Comparison of ENCODE assay signal across 21 cellular contexts in the genomic region with DNA sequence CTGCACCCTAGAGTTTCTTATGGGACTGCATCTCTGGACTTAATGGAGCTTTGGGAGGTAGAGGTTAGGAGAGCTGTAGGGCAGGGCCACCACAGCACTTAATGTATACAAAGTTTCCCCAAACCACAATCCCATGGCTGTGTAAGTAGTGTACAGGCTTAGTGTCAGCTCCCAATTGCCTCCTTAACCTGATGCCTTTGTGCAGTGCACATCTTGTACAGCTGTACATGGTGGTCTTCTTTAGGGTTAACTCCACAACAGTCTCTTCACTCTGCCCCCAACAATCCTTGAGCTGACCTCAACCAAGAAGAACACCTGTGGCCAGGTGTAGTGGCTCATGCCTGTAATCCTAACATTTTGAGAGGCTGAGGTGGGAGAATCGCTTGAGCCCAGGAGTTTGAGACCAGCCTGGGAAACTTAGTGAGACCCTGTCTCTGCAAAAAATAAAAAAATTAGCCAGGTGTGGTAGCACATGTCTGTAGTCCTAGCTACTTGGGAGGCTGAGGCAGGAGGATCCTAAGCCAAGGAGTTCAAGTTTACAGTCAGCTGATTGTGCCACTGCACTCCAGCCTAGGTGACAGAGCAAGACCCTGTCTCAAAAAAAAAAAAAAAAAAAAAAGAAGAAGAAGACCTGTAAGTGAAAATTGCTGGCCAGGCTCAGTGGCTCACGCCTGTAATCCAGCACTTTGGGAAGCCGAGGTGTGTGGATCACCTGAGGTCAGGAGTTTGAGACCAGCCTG. TPM values are rescaled to one million over a fixed set of nuclear protein-coding genes. Genes with fewer than 3 reads are reported as not detected.
A peak's percentile ranks its signal among the peaks of the same experiment; 100 is the strongest.
DNase-seq lines count a peak whose midpoint lies in the region; ATAC-seq and TF ChIP-seq lines count a peak whose summit lies in the region.
"Had no signal": no experiment of that assay in that cellular context is flagged by ENCODE, and none has a peak within 500 bp of the region (broad histone marks: within the 10 kb centered on the region; RNA-seq: fewer than 3 reads in every experiment).

No MANE protein-coding gene starts in this region.

- DNase-seq in HT1080 (ENCODE audit: low read depth) (peak; percentile 70), RWPE1 (ENCODE audit: low spot score) (no peak), foreskin keratinocyte (peak; percentile 72 to 94), tibial nerve (ENCODE audit: low spot score in 2 of 2) (no peak), hepatic stellate cell (ENCODE audit: low spot score) (no peak)
- DNase-seq: activated CD4-positive, alpha-beta T cell treated with anti-CD3 and anti-CD28 coated beads, Interleukin-2, amount 50 U/mL, for 1 hour; activated CD8-positive, alpha-beta memory T cell treated with anti-CD3 and anti-CD28 coated beads, Interleukin-2, amount 50 U/mL, for 4 hours; activated effector memory CD4-positive, alpha-beta T cell treated with Interleukin-2 at 50 U/mL for 16 hours; DND-41; HFFc6; left cardiac atrium; natural killer cell; NCI-H1694; NCI-H82; stimulated activated CD4-positive, alpha-beta T cell treated with anti-CD3 and anti-CD28 coated beads, Interleukin-2, amount 100 ng/mL, for 48 hours; T-helper 2 cell; WERI-Rb-1 had no signal

- no peaks in the 10 kb centered on the region for H3K9me3 ChIP-seq in tibial nerve

- 93 to 100% methylated on average over 3 of the region's 3 CpGs for WGBS in tibial nerve, 2 donors

- CTCF ChIA-PET in RWPE1 (lab: Yijun Ruan, JAX), result interaction anchor here (0.7 to 3.4 kb wide), 4 partner anchors 11 to 31 kb away, joined by 3 to 16 read pairs (median 4); no protein-coding TSS in a partner anchor

- H3K27ac ChIP-seq in RWPE1 (peak overlapping the region; percentile 96), foreskin keratinocyte (peak overlapping the region; percentile 96), tibial nerve (peak overlapping the region in 3 of 4 donors; percentile 27 to 49 (median 34))
- H3K27ac ChIP-seq: cardiac muscle cell, WERI-Rb-1 had no signal

- POLR2A ChIA-PET in RWPE1 (lab: Yijun Ruan, JAX; ENCODE audit: low non-redundant PET), result interaction anchor here (1.0 to 1.5 kb wide), 2 partner anchors 30 to 31 kb away, joined by 3 to 10 read pairs; no protein-coding TSS in a partner anchor

- no peak overlapping the region for H3K4me3 ChIP-seq in tibial nerve
- H3K4me3 ChIP-seq: cardiac muscle cell had no signal

- TF ChIP-seq CTCF in RWPE1 (conservative IDR thresholded peaks at IDR 0.05; ENCODE audit: low read depth), result no peak
- TF ChIP-seq CTCF in foreskin keratinocyte (conservative IDR thresholded peaks at IDR 0.05), result peak; percentile 38
- TF ChIP-seq CTCF in tibial nerve (IDR thresholded peaks at IDR 0.05), result no peak

- TF ChIP-seq EP300 in tibial nerve (IDR thresholded peaks at IDR 0.05), result no peak

- H3K4me1 ChIP-seq in foreskin keratinocyte, result peaks cover 10% of the 10 kb centered on the region
- peaks cover 0 to 28% (median 7%) of the 10 kb centered on the region in 4 donors for H3K4me1 ChIP-seq in tibial nerve

- H3K36me3 ChIP-seq in tibial nerve, result no peaks in the 10 kb centered on the region
- H3K36me3 ChIP-seq: cardiac muscle cell, WERI-Rb-1 had no signal

- TF ChIP-seq POLR2A in tibial nerve (IDR thresholded peaks at IDR 0.05), result no peak

- ATAC-seq in foreskin keratinocyte (peak; percentile 29), GM21576 (IDR thresholded peaks at IDR 0.05; ENCODE audit: unreplicated experiment) (no peak), GM21825 (IDR thresholded peaks at IDR 0.05; ENCODE audit: unreplicated experiment) (no peak)

- no peaks in the 10 kb centered on the region for H3K27me3 ChIP-seq in foreskin keratinocyte
- H3K27me3 ChIP-seq in tibial nerve, result no peaks in the 10 kb centered on the region
- H3K27me3 ChIP-seq: cardiac muscle cell had no signal

RNA-seq across cellular contexts. Expression of a gene that starts 6.8 kb away (rescaled TPM):
- total RNA-seq in HT1080 (2014; rRNA removed; shearing (Covaris generic)), result 504 and 552 TPM in 2 replicates
- 1,046 and 1,097 TPM in 2 replicates for polyA plus RNA-seq in HT1080 (2015; cell fraction: cytosol; rRNA removed)
- polyA plus RNA-seq in HT1080 (2015; cell fraction: nucleus; rRNA removed), result 1,577 and 1,656 TPM in 2 replicates
- 630 and 1,498 TPM in 2 replicates for total RNA-seq in foreskin keratinocyte
- polyA plus RNA-seq in foreskin keratinocyte, result 544 and 1,190 TPM in 2 replicates
- 1 to 10 TPM; 2.5 to 7.8 (median 3.5) TPM for total RNA-seq in tibial nerve
- total RNA-seq: SK-MEL-5 had no signal

RNA-seq across cellular contexts. Expression of a gene that starts 43.4 kb away (rescaled TPM):
- total RNA-seq in HT1080 (2014; rRNA removed; shearing (Covaris generic)), result 27.5 and 32.4 TPM in 2 replicates
- polyA plus RNA-seq in HT1080 (2015; cell fraction: cytosol; rRNA removed), result 27.8 and 34.2 TPM in 2 replicates
- 62.4 and 65.4 TPM in 2 replicates for polyA plus RNA-seq in HT1080 (2015; cell fraction: nucleus; rRNA removed)
- 16.9 and 18.6 TPM in 2 replicates for total RNA-seq in foreskin keratinocyte
- 9.7 and 10.6 TPM in 2 replicates for polyA plus RNA-seq in foreskin keratinocyte
- 10 to 100 TPM; 26.4 to 43.5 (median 35.1) TPM for total RNA-seq in tibial nerve

Comparison
In these comparisons a context has a peak if more than half of its experiments do, and no peak if none do; other contexts are left out.
1. DNase-seq: peak in HT1080 (single experiment) and foreskin keratinocyte (2 of 2); none in RWPE1 (single experiment), tibial nerve (0 of 2) and hepatic stellate cell (single experiment).
2. H3K27ac ChIP-seq: peak in every context shown above with its lines; median percentile 96 in RWPE1; 96 in foreskin keratinocyte; 34 in tibial nerve.
3. RNA of a gene that starts 6.8 kb away (total RNA-seq): 630 to 1,498 TPM in foreskin keratinocyte and 504 to 552 TPM in HT1080; 2.5 to 7.8 TPM in tibial nerve; every median in the first group is over 10 times any median in the second.